In the genomic region with DNA sequence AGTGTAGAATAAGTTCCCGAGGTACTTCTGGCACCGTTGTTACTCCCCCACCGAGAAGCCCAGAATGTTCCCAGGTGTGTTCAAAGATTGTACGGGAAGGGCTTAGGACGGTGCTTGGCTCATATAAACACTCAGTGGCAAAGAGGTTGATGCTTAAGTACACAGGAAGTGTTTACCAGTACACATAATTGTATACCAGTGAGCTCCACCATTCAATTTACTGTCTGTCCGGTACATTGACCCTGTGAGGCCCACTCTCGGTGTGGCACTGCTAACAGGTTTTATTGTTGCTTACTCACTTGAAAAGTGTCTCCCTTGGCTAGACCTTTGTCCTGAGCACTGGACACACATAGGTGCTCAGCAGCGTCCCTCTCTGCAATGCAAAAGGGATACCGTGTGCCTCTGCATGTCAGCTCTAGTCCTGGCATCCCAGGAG, we compare ENCODE assay signal across 12 cellular contexts.
A peak's percentile ranks its signal among the peaks of the same experiment; 100 is the strongest.
DNase-seq lines count a peak whose midpoint lies in the region; ATAC-seq and TF ChIP-seq lines count a peak whose summit lies in the region.
"Had no signal": no experiment of that assay in that cellular context is flagged by ENCODE, and none has a peak within 500 bp of the region (broad histone marks: within the 10 kb centered on the region; RNA-seq: fewer than 3 reads in every experiment).

No MANE protein-coding gene starts in this region.

- TF ChIP-seq CTCF in Panc1 (IDR thresholded peaks at IDR 0.05) (no peak), type B pancreatic cell (conservative IDR thresholded peaks at IDR 0.05) (no peak)

- no peaks in the 10 kb centered on the region for H3K27me3 Mint-ChIP-seq in type B pancreatic cell

- peak; percentile 84 for ATAC-seq in Panc1
- ATAC-seq in left lobe of liver, result peak; percentile 80
- ATAC-seq in GM21390 (IDR thresholded peaks at IDR 0.05; ENCODE audit: unreplicated experiment), result no peak

- no peaks in the 10 kb centered on the region for H3K9me3 ChIP-seq in Panc1 (ENCODE audit: control insufficient read depth, insufficient read depth, low read depth, low read length)

- peaks cover 21% of the 10 kb centered on the region for H3K36me3 Mint-ChIP-seq in type B pancreatic cell

- peaks cover 52% of the 10 kb centered on the region for H3K4me1 Mint-ChIP-seq in type B pancreatic cell (ENCODE audit: unreplicated experiment)
- H3K4me1 Mint-ChIP-seq: CD8-positive, alpha-beta memory T cell had no signal

- H3K4me3 Mint-ChIP-seq in type B pancreatic cell, result peak overlapping the region; percentile 21
- H3K4me3 Mint-ChIP-seq: CD8-positive, alpha-beta memory T cell had no signal

- no peaks in the 10 kb centered on the region for H3K9me3 Mint-ChIP-seq in type B pancreatic cell

- H3K27me3 ChIP-seq in Panc1 (ENCODE audit: control insufficient read depth, insufficient read depth, low read length), result no peaks in the 10 kb centered on the region
- H3K27me3 ChIP-seq: cardiac muscle cell had no signal

- H3K27ac ChIP-seq in Panc1 (ENCODE audit: low read length), result peak overlapping the region; percentile 58
- H3K27ac ChIP-seq: cardiac muscle cell had no signal

- peak overlapping the region; percentile 80 for H3K27ac Mint-ChIP-seq in type B pancreatic cell
- H3K27ac Mint-ChIP-seq: CD8-positive, alpha-beta memory T cell had no signal

- H3K4me3 ChIP-seq in Panc1 (ENCODE audit: low read depth in 2 of 2, low read length in 2 of 2), result peak overlapping the region in 1 of 2 experiments; percentile 25; a peak in 2 of 4 replicates
- H3K4me3 ChIP-seq: cardiac muscle cell, skin epidermis had no signal

- in situ Hi-C loops in Panc1 (cut with HindIII; ENCODE audit: low pct_unique_long_range_greater_than_20kb, low sequenced_read_pairs), result no loop called here

- POLR2A ChIA-PET in Panc1 (lab: Charles Lee), result interaction anchor here (0.5 to 1.6 kb wide), 2 partner anchors 11 to 25 kb away, joined by 4 to 8 read pairs; no protein-coding TSS in a partner anchor

- CTCF ChIA-PET in Panc1 (lab: Charles Lee), result interaction anchor here (0.6 kb wide), 1 partner anchor 43 kb away, joined by 3 read pairs; no protein-coding TSS in a partner anchor

- H3K4me1 ChIP-seq in Panc1 (ENCODE audit: control insufficient read depth, insufficient read depth, low read length), result peaks cover 34% of the 10 kb centered on the region

- intact Hi-C loops in Panc1 (cut with micrococcal nuclease; ENCODE audit: unreplicated experiment), result no loop called here

- DNase-seq in NCI-H1092 treated with DMSO at 0.1 percent for 48 hours (lab: John Stamatoyannopoulos, UW) (peak; percentile 26), NCI-H1092 (lab: John Stamatoyannopoulos, UW) (no peak), Panc1 (ENCODE audit: low read depth, low spot score) (no peak), left lobe of liver (ENCODE audit: low spot score) (no peak), type B pancreatic cell (ENCODE audit: extremely low spot score, unreplicated experiment) (no peak), MV-4-11 (lab: John Stamatoyannopoulos, UW) (no peak)
- DNase-seq in central memory CD4-positive, alpha-beta T cell, result no peak
- DNase-seq: activated naive CD4-positive, alpha-beta T cell; CD8-positive, alpha-beta memory T cell had no signal

- BruUV-seq in Panc1 (replicated peaks; lab: Mats Ljungman, UMichigan), result no TSS peak

- no peaks in the 10 kb centered on the region for H3K36me3 ChIP-seq in Panc1 (ENCODE audit: control insufficient read depth, insufficient read depth, low read length)
- H3K36me3 ChIP-seq: cardiac muscle cell had no signal
